8 cellular contexts compared by ENCODE assay signal in the genomic region with DNA sequence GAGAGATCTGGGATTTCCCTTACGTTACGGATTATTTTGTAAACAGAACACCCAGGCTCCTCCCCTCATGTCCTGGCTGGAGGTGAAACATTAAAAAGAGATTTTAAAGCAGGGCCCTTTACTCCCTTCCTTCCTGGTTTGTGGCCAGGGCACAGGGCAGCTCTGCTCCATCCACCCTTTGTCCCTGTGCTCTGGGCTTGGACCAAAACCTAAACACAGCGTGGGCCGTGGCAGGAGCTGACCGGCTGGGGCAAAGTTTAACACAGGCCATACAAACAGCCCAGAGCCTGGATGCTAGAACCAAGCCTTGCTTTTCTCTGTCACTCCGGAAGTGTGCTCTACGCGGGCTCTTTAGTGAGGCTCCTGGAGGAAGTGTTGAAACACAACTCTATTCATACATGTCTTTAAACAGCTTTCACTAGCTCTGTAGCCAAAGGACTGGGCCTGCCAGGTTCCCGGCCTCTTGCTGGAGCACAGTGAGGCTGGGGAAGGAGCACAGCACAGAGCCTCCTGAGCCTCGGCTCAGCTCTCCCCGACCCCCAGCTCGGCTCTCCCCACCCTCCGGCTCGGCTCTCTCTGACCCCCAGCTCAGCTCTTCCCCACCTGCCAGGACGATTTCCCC.
A peak's percentile ranks its signal among the peaks of the same experiment; 100 is the strongest.
DNase-seq lines count a peak whose midpoint lies in the region; ATAC-seq, FAIRE-seq and TF ChIP-seq lines count a peak whose summit lies in the region.

No MANE protein-coding gene starts in this region.

- H3K4me3 ChIP-seq in psoas muscle, result no peak overlapping the region
- H3K4me3 ChIP-seq in SK-N-SH (ENCODE audit: low read depth in 2 of 2, low read length in 1 of 2), result no peak overlapping the region

- H3K79me2 ChIP-seq in SK-N-SH (ENCODE audit: insufficient read depth), result no peaks in the 10 kb centered on the region

- H3K4me1 ChIP-seq in psoas muscle, result peaks cover 8% of the 10 kb centered on the region
- no peaks in the 10 kb centered on the region for H3K4me1 ChIP-seq in SK-N-SH (ENCODE audit: control insufficient read depth in 1 of 2, insufficient read depth in 2 of 2, low read depth in 1 of 2, low read length in 1 of 2)

- 50 to 62% (median 57%) methylated on average over 15 of the region's 15 CpGs for WGBS in psoas muscle, 3 donors
- WGBS in SK-N-SH (ENCODE audit: low lambda C conversion rate), result 60% methylated on average over 15 of the region's 15 CpGs

- FAIRE-seq in GM12892 (lab: Jason Lieb, UNC), result peak; percentile 54

- DNase-seq in GM12892 (ENCODE audit: insufficient read length) (no peak), foreskin melanocyte (peak; percentile 11), psoas muscle (peak; percentile 29 to 78), cerebellar nuclear complex (lab: John Stamatoyannopoulos, UW) (no peak), GM13976 (ENCODE audit: low spot score) (no peak), SK-N-SH (no peak)
- peak; percentile 41 to 51 for DNase-seq in activated CD4-positive, alpha-beta T cell treated with anti-CD3 and anti-CD28 coated beads, Interleukin-2, amount 50 U/mL, for 48 hours

- CTCF ChIA-PET in SK-N-SH (lab: Yijun Ruan, JAX), result interaction anchor here (0.6 kb wide), 1 partner anchor 37 kb away, joined by 3 read pairs; no protein-coding TSS in a partner anchor

- H3K4me2 ChIP-seq in SK-N-SH, result no peak overlapping the region

- intact Hi-C loops in psoas muscle (cut with DNase I), result no loop called here

- no peaks in the 10 kb centered on the region for H3K9me2 ChIP-seq in SK-N-SH

- TF ChIP-seq CTCF in psoas muscle (IDR thresholded peaks at IDR 0.05) (no peak), GM13976 (IDR thresholded peaks at IDR 0.05; ENCODE audit: borderline replicate concordance, control extremely low read depth, extremely low read depth, insufficient read depth, missing control alignments) (no peak), SK-N-SH (IDR thresholded peaks at IDR 0.05) (no peak)

- no peaks in the 10 kb centered on the region for H3F3A ChIP-seq in SK-N-SH (replicated peaks; ENCODE audit: insufficient read depth)

- peaks cover 0 to 26% (median 0%) of the 10 kb centered on the region in 3 donors for H3K27me3 ChIP-seq in psoas muscle (ENCODE audit: insufficient read depth in 3 of 3, low read length in 2 of 3)
- H3K27me3 ChIP-seq in SK-N-SH (ENCODE audit: insufficient read depth), result no peaks in the 10 kb centered on the region

- H3K36me3 ChIP-seq in psoas muscle (ENCODE audit: insufficient read depth in 1 of 2, low read depth in 1 of 2), result no peaks in the 10 kb centered on the region
- no peaks in the 10 kb centered on the region for H3K36me3 ChIP-seq in SK-N-SH (replicated peaks in 1 of 2; ENCODE audit: control insufficient read depth in 1 of 2, insufficient read depth in 2 of 2, low read length in 1 of 2)

- TF ChIP-seq POLR2A in GM12892 (IDR thresholded peaks at IDR 0.05; ENCODE audit: low read depth, low read length), result no peak

- ATAC-seq in psoas muscle (peak in 3 of 4 donors; percentile 41 to 76 (median 48)), HG03175 (IDR thresholded peaks at IDR 0.05; ENCODE audit: unreplicated experiment) (no peak)

- TF ChIP-seq RAD21 in SK-N-SH (IDR thresholded peaks at IDR 0.05; ENCODE audit: low read length), result no peak

- in situ Hi-C loops in GM13976 (cut with MboI; ENCODE audit: low sequenced_read_pairs, unreplicated experiment), result no loop called here

- no peak for TF ChIP-seq EP300 in SK-N-SH (IDR thresholded peaks at IDR 0.05; ENCODE audit: borderline replicate concordance in 1 of 2, low read depth in 1 of 2, low read length in 1 of 2)

- H3K9ac ChIP-seq in SK-N-SH, result no peak overlapping the region

- H2AFZ ChIP-seq in SK-N-SH (ENCODE audit: low read depth), result no peak overlapping the region

- H3K27ac ChIP-seq in psoas muscle (peak overlapping the region; percentile 58), SK-N-SH (ENCODE audit: low read depth in 2 of 2, low read length in 1 of 2) (no peak overlapping the region)

- H3K9me3 ChIP-seq in psoas muscle (no peaks in the 10 kb centered on the region), SK-N-SH (no peaks in the 10 kb centered on the region)

- POLR2A ChIA-PET in SK-N-SH (lab: Yijun Ruan, JAX), result no interaction called here

- H4K20me1 ChIP-seq in SK-N-SH (ENCODE audit: insufficient read depth), result no peaks in the 10 kb centered on the region

TF ChIP-seq in SK-N-SH, 30 proteins besides CTCF, POLR2A, EP300 and RAD21:
- no peak for TF ChIP-seq YY1 (IDR thresholded peaks at IDR 0.05; ENCODE audit: low read depth)
- TF ChIP-seq, protein P1, sequence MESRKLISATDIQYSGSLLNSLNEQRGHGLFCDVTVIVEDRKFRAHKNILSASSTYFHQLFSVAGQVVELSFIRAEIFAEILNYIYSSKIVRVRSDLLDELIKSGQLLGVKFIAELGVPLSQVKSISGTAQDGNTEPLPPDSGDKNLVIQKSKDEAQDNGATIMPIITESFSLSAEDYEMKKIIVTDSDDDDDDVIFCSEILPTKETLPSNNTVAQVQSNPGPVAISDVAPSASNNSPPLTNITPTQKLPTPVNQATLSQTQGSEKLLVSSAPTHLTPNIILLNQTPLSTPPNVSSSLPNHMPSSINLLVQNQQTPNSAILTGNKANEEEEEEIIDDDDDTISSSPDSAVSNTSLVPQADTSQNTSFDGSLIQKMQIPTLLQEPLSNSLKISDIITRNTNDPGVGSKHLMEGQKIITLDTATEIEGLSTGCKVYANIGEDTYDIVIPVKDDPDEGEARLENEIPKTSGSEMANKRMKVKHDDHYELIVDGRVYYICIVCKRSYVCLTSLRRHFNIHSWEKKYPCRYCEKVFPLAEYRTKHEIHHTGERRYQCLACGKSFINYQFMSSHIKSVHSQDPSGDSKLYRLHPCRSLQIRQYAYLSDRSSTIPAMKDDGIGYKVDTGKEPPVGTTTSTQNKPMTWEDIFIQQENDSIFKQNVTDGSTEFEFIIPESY (IDR thresholded peaks at IDR 0.05; ENCODE audit: borderline replicate concordance, low read depth), result no peak
- TF ChIP-seq, protein P2, sequence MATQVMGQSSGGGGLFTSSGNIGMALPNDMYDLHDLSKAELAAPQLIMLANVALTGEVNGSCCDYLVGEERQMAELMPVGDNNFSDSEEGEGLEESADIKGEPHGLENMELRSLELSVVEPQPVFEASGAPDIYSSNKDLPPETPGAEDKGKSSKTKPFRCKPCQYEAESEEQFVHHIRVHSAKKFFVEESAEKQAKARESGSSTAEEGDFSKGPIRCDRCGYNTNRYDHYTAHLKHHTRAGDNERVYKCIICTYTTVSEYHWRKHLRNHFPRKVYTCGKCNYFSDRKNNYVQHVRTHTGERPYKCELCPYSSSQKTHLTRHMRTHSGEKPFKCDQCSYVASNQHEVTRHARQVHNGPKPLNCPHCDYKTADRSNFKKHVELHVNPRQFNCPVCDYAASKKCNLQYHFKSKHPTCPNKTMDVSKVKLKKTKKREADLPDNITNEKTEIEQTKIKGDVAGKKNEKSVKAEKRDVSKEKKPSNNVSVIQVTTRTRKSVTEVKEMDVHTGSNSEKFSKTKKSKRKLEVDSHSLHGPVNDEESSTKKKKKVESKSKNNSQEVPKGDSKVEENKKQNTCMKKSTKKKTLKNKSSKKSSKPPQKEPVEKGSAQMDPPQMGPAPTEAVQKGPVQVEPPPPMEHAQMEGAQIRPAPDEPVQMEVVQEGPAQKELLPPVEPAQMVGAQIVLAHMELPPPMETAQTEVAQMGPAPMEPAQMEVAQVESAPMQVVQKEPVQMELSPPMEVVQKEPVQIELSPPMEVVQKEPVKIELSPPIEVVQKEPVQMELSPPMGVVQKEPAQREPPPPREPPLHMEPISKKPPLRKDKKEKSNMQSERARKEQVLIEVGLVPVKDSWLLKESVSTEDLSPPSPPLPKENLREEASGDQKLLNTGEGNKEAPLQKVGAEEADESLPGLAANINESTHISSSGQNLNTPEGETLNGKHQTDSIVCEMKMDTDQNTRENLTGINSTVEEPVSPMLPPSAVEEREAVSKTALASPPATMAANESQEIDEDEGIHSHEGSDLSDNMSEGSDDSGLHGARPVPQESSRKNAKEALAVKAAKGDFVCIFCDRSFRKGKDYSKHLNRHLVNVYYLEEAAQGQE (IDR thresholded peaks at IDR 0.05; ENCODE audit: low read depth, low read length), result no peak
- TF ChIP-seq GATA2 (CRISPR knock-in tag; IDR thresholded peaks at IDR 0.05), result no peak
- TF ChIP-seq NFIC (IDR thresholded peaks at IDR 0.05; ENCODE audit: borderline replicate concordance), result no peak
- TF ChIP-seq MEF2A (IDR thresholded peaks at IDR 0.05; ENCODE audit: borderline replicate concordance, low read depth), result no peak
- no peak for TF ChIP-seq EZH2phosphoT487 (IDR thresholded peaks at IDR 0.05; ENCODE audit: borderline replicate concordance, low read depth)
- TF ChIP-seq FOXM1 (IDR thresholded peaks at IDR 0.05; ENCODE audit: low read depth), result no peak
- no peak for TF ChIP-seq SMC3 (IDR thresholded peaks at IDR 0.05; ENCODE audit: low read depth, low read length)
- no peak for TF ChIP-seq FOSL2 (IDR thresholded peaks at IDR 0.05; ENCODE audit: borderline replicate concordance, low read depth)
- no peak for TF ChIP-seq MXI1 (IDR thresholded peaks at IDR 0.05; ENCODE audit: low read depth, low read length)
- no peak for TF ChIP-seq RCOR1 (IDR thresholded peaks at IDR 0.05; ENCODE audit: low read length)
- TF ChIP-seq RXRA (IDR thresholded peaks at IDR 0.05; ENCODE audit: borderline replicate concordance, low read depth), result no peak

Comparison
In these comparisons a context has a peak if more than half of its experiments do, and no peak if none do; other contexts are left out.
1. DNase-seq: peak in activated CD4-positive, alpha-beta T cell treated with anti-CD3 and anti-CD28 coated beads, Interleukin-2, amount 50 U/mL, for 48 hours (2 of 2), foreskin melanocyte (single experiment) and psoas muscle (2 of 2); none in GM12892 (single experiment), cerebellar nuclear complex (0 of 2), GM13976 (single experiment) and SK-N-SH (single experiment).